ENCODE assay signal across 26 cellular contexts in genomic region chr1:212101735-212102134, GRCh38.
"Had no signal": no experiment of that assay in that cellular context is flagged by ENCODE, and none has a peak within 500 bp of the region (broad histone marks: within the 10 kb centered on the region; RNA-seq: fewer than 3 reads in every experiment).

No MANE protein-coding gene starts in this region.

- H3K27me3 ChIP-seq: breast epithelium, heart left ventricle, suprapubic skin, tibial artery, upper lobe of right lung had no signal

- DNase-seq: activated CD4-positive, alpha-beta T cell treated with anti-CD3 and anti-CD28 coated beads, Interleukin-2, amount 10 ng/mL, durations not matched to agents 7 days and 5 days; activated naive CD4-positive, alpha-beta T cell; activated T-cell treated with anti-CD3 and anti-CD28 coated beads for 4 hours; central memory CD4-positive, alpha-beta T cell; endodermal cell; foreskin fibroblast; heart left ventricle; hypothalamus; immature natural killer cell; kidney; left colon; mammary epithelial cell; stimulated activated CD4-positive, alpha-beta T cell treated with anti-CD3 and anti-CD28 coated beads, Interleukin-12 subunit alpha, Interleukin-12 subunit beta, amount 100 ng/mL, for 4 hours; stimulated activated CD4-positive, alpha-beta T cell treated with anti-CD3 and anti-CD28 coated beads, Interleukin-4, amount 100 ng/mL, for 1 hour; T-helper 1 cell; tibial artery; upper lobe of right lung had no signal

- H3K4me3 Mint-ChIP-seq: activated CD4-positive, alpha-beta T cell treated with anti-CD3 and anti-CD28 coated beads, Interleukin-2, amount 10 ng/mL, durations not matched to agents 7 days and 5 days; dendritic cell treated with granulocyte-macrophage colony-stimulating factor and Interleukin-4, amounts not matched to agents 40 ng/mL and 50 ng/mL, for 4 days; endodermal cell; nephron had no signal

- H3K27ac Mint-ChIP-seq: activated CD4-positive, alpha-beta T cell treated with anti-CD3 and anti-CD28 coated beads, Interleukin-2, amount 10 ng/mL, durations not matched to agents 7 days and 5 days; dendritic cell treated with granulocyte-macrophage colony-stimulating factor and Interleukin-4, amounts not matched to agents 40 ng/mL and 50 ng/mL, for 4 days; endodermal cell; progenitor cell of endocrine pancreas had no signal

- H3K36me3 ChIP-seq: breast epithelium, heart left ventricle, suprapubic skin, tibial artery, upper lobe of right lung had no signal

- H3K4me1 Mint-ChIP-seq: immature natural killer cell had no signal

- H3K27ac ChIP-seq: breast epithelium, heart left ventricle, skin epidermis, suprapubic skin, tibial artery, upper lobe of right lung, VCaP had no signal

- H3K27me3 Mint-ChIP-seq: activated CD4-positive, alpha-beta T cell treated with anti-CD3 and anti-CD28 coated beads, Interleukin-2, amount 10 ng/mL, durations not matched to agents 7 days and 5 days; dendritic cell treated with granulocyte-macrophage colony-stimulating factor and Interleukin-4, amounts not matched to agents 40 ng/mL and 50 ng/mL, for 4 days; progenitor cell of endocrine pancreas had no signal

- ATAC-seq: esophagus mucosa, heart left ventricle, left colon, sciatic nerve, upper lobe of right lung had no signal

- H3K9me3 Mint-ChIP-seq: dendritic cell treated with granulocyte-macrophage colony-stimulating factor and Interleukin-4, amounts not matched to agents 40 ng/mL and 50 ng/mL, for 4 days; endodermal cell had no signal

- H3K9me3 ChIP-seq: breast epithelium, suprapubic skin, upper lobe of right lung had no signal

- H3K4me1 ChIP-seq: breast epithelium had no signal

- H3K4me3 ChIP-seq: breast epithelium, heart left ventricle, skin epidermis, suprapubic skin, tibial artery, upper lobe of right lung had no signal

- FAIRE-seq: kidney had no signal
